10 cellular contexts compared by ENCODE assay signal in genomic region chr7:32879460-32879859, GRCh38. TPM values are rescaled to one million over a fixed set of nuclear protein-coding genes. Genes with fewer than 3 reads are reported as not detected.
A peak's percentile ranks its signal among the peaks of the same experiment; 100 is the strongest.
DNase-seq lines count a peak whose midpoint lies in the region; ATAC-seq and TF ChIP-seq lines count a peak whose summit lies in the region.
"Had no signal": no experiment of that assay in that cellular context is flagged by ENCODE, and none has a peak within 500 bp of the region (broad histone marks: within the 10 kb centered on the region; RNA-seq: fewer than 3 reads in every experiment).

No MANE protein-coding gene starts in this region.

- H3K4me3 Mint-ChIP-seq in activated naive CD4-positive, alpha-beta T cell treated with anti-CD3 and anti-CD28 coated beads for 36 hours, result no peak overlapping the region
- no peak overlapping the region for H3K4me3 Mint-ChIP-seq in activated naive CD4-positive, alpha-beta T cell treated with anti-CD3 and anti-CD28 coated beads, Interleukin-2, amount 10 ng/mL, durations not matched to agents 7 days and 5 days
- no peak overlapping the region for H3K4me3 Mint-ChIP-seq in stimulated activated effector memory CD8-positive, alpha-beta T cell treated with anti-CD3 and anti-CD28 coated beads, Interleukin-12 subunit alpha, Interleukin-12 subunit beta, amount 100 ng/mL, for 72 hours

- H3K4me1 ChIP-seq in Panc1 (ENCODE audit: control insufficient read depth, insufficient read depth, low read length), result peaks cover 50% of the 10 kb centered on the region

- H3K27me3 ChIP-seq in Panc1 (ENCODE audit: control insufficient read depth, insufficient read depth, low read length), result no peaks in the 10 kb centered on the region

- in situ Hi-C loops in Panc1 (cut with HindIII; ENCODE audit: low pct_unique_long_range_greater_than_20kb, low sequenced_read_pairs), result no loop called here

- no TSS peak for BruUV-seq in Panc1 (replicated peaks; lab: Mats Ljungman, UMichigan)

- H3K9me3 ChIP-seq in Panc1 (ENCODE audit: control insufficient read depth, insufficient read depth, low read depth, low read length), result no peaks in the 10 kb centered on the region

- POLR2A ChIA-PET in Panc1 (lab: Charles Lee), result no interaction called here

- H3K4me1 Mint-ChIP-seq in activated naive CD4-positive, alpha-beta T cell treated with anti-CD3 and anti-CD28 coated beads for 36 hours (ENCODE audit: low read depth), result peaks cover 50% of the 10 kb centered on the region
- peaks cover 29% of the 10 kb centered on the region for H3K4me1 Mint-ChIP-seq in activated naive CD4-positive, alpha-beta T cell treated with anti-CD3 and anti-CD28 coated beads, Interleukin-2, amount 10 ng/mL, durations not matched to agents 7 days and 5 days
- peaks cover 39% of the 10 kb centered on the region for H3K4me1 Mint-ChIP-seq in stimulated activated effector memory CD8-positive, alpha-beta T cell treated with anti-CD3 and anti-CD28 coated beads, Interleukin-12 subunit alpha, Interleukin-12 subunit beta, amount 100 ng/mL, for 72 hours

- TF ChIP-seq CTCF in Panc1 (IDR thresholded peaks at IDR 0.05) (no peak), fibroblast of mammary gland (conservative IDR thresholded peaks at IDR 0.05; ENCODE audit: control insufficient read depth, insufficient read depth, low read depth, low read length) (no peak)

- H3K36me3 ChIP-seq in Panc1 (ENCODE audit: control insufficient read depth, insufficient read depth, low read length), result no peaks in the 10 kb centered on the region

- peak overlapping the region; percentile 59 for H3K27ac Mint-ChIP-seq in activated naive CD4-positive, alpha-beta T cell treated with anti-CD3 and anti-CD28 coated beads for 36 hours
- H3K27ac Mint-ChIP-seq in activated naive CD4-positive, alpha-beta T cell treated with anti-CD3 and anti-CD28 coated beads, Interleukin-2, amount 10 ng/mL, durations not matched to agents 7 days and 5 days, result no peak overlapping the region
- no peak overlapping the region for H3K27ac Mint-ChIP-seq in stimulated activated effector memory CD8-positive, alpha-beta T cell treated with anti-CD3 and anti-CD28 coated beads, Interleukin-12 subunit alpha, Interleukin-12 subunit beta, amount 100 ng/mL, for 72 hours

- CTCF ChIA-PET in activated naive CD4-positive, alpha-beta T cell treated with anti-CD3 and anti-CD28 coated beads for 36 hours (lab: Charles Lee), result interaction anchor here (0.9 kb wide), 1 partner anchor 64 kb away, joined by 3 read pairs; no protein-coding TSS in a partner anchor
- CTCF ChIA-PET in activated naive CD4-positive, alpha-beta T cell treated with anti-CD3 and anti-CD28 coated beads, Interleukin-2, amount 10 ng/mL, durations not matched to agents 7 days and 5 days (lab: Charles Lee), result interaction anchor here (1.1 to 1.5 kb wide), 2 partner anchors 33 to 62 kb away, joined by 3 to 5 read pairs; no protein-coding TSS in a partner anchor
- CTCF ChIA-PET in Panc1 (lab: Charles Lee), result no interaction called here

- ATAC-seq in Panc1 (peak; percentile 64), GM21447 (IDR thresholded peaks at IDR 0.05; ENCODE audit: unreplicated experiment) (no peak), HG02884 (IDR thresholded peaks at IDR 0.05; ENCODE audit: unreplicated experiment) (no peak)
- ATAC-seq in stimulated activated effector memory CD8-positive, alpha-beta T cell treated with anti-CD3 and anti-CD28 coated beads, Interleukin-12 subunit alpha, Interleukin-12 subunit beta, amount 100 ng/mL, for 72 hours, result peak; percentile 91

- H3K36me3 Mint-ChIP-seq in activated naive CD4-positive, alpha-beta T cell treated with anti-CD3 and anti-CD28 coated beads for 36 hours (ENCODE audit: low read depth), result peaks cover 18% of the 10 kb centered on the region
- H3K36me3 Mint-ChIP-seq in activated naive CD4-positive, alpha-beta T cell treated with anti-CD3 and anti-CD28 coated beads, Interleukin-2, amount 10 ng/mL, durations not matched to agents 7 days and 5 days, result peaks cover 24% of the 10 kb centered on the region
- peaks cover 47% of the 10 kb centered on the region for H3K36me3 Mint-ChIP-seq in stimulated activated effector memory CD8-positive, alpha-beta T cell treated with anti-CD3 and anti-CD28 coated beads, Interleukin-12 subunit alpha, Interleukin-12 subunit beta, amount 100 ng/mL, for 72 hours

- intact Hi-C loops in activated naive CD4-positive, alpha-beta T cell treated with anti-CD3 and anti-CD28 coated beads for 36 hours (cut with micrococcal nuclease), result no loop called here
- intact Hi-C loops in Panc1 (cut with micrococcal nuclease; ENCODE audit: unreplicated experiment), result no loop called here

- no peak for DNase-seq in activated naive CD4-positive, alpha-beta T cell treated with anti-CD3 and anti-CD28 coated beads for 36 hours
- DNase-seq in activated naive CD4-positive, alpha-beta T cell treated with anti-CD3 and anti-CD28 coated beads, Interleukin-2, amount 10 ng/mL, durations not matched to agents 7 days and 5 days, result no peak
- DNase-seq in Panc1 (ENCODE audit: low read depth, low spot score) (no peak), fibroblast of mammary gland (ENCODE audit: low read depth) (peak; percentile 28)
- DNase-seq in stimulated activated effector memory CD8-positive, alpha-beta T cell treated with anti-CD3 and anti-CD28 coated beads, Interleukin-12 subunit alpha, Interleukin-12 subunit beta, amount 100 ng/mL, for 72 hours (ENCODE audit: low spot score in 2 of 2), result no peak
- no peak for DNase-seq in effector CD8-positive, alpha-beta T cell (lab: John Stamatoyannopoulos, UW)
- DNase-seq: activated CD8-positive, alpha-beta memory T cell treated with anti-CD3 and anti-CD28 coated beads for 24 hours; NCI-H1048 had no signal

- no peaks in the 10 kb centered on the region for H3K9me3 Mint-ChIP-seq in activated naive CD4-positive, alpha-beta T cell treated with anti-CD3 and anti-CD28 coated beads for 36 hours
- H3K9me3 Mint-ChIP-seq in activated naive CD4-positive, alpha-beta T cell treated with anti-CD3 and anti-CD28 coated beads, Interleukin-2, amount 10 ng/mL, durations not matched to agents 7 days and 5 days, result no peaks in the 10 kb centered on the region
- H3K9me3 Mint-ChIP-seq in stimulated activated effector memory CD8-positive, alpha-beta T cell treated with anti-CD3 and anti-CD28 coated beads, Interleukin-12 subunit alpha, Interleukin-12 subunit beta, amount 100 ng/mL, for 72 hours, result no peaks in the 10 kb centered on the region

- no peaks in the 10 kb centered on the region for H3K27me3 Mint-ChIP-seq in activated naive CD4-positive, alpha-beta T cell treated with anti-CD3 and anti-CD28 coated beads for 36 hours (ENCODE audit: low read depth)
- no peaks in the 10 kb centered on the region for H3K27me3 Mint-ChIP-seq in activated naive CD4-positive, alpha-beta T cell treated with anti-CD3 and anti-CD28 coated beads, Interleukin-2, amount 10 ng/mL, durations not matched to agents 7 days and 5 days

- peak overlapping the region; percentile 87 for H3K27ac ChIP-seq in Panc1 (ENCODE audit: low read length)

- no peak overlapping the region; a peak in 1 of 4 replicates for H3K4me3 ChIP-seq in Panc1 (ENCODE audit: low read depth in 2 of 2, low read length in 2 of 2)
- H3K4me3 ChIP-seq in fibroblast of mammary gland (ENCODE audit: control insufficient read depth, low read depth, low read length), result no peak overlapping the region

RNA-seq across cellular contexts. Expression of gene KBTBD2, which starts 12.1 kb away (rescaled TPM):
- total RNA-seq in activated naive CD4-positive, alpha-beta T cell treated with anti-CD3 and anti-CD28 coated beads for 36 hours, result 10 to 100 TPM; 30.6 to 32.2 TPM
- total RNA-seq in Panc1 (2021; ENCODE audit: unreplicated experiment), result 36.8 TPM
- 20.4 TPM for polyA plus RNA-seq in Panc1 (2012; ENCODE audit: insufficient read length)

Comparison
In these comparisons a context has a peak if more than half of its experiments do, and no peak if none do; other contexts are left out.
1. ATAC-seq: peak in Panc1 (single experiment) and stimulated activated effector memory CD8-positive, alpha-beta T cell treated with anti-CD3 and anti-CD28 coated beads, Interleukin-12 subunit alpha, Interleukin-12 subunit beta, amount 100 ng/mL, for 72 hours (single experiment); none in GM21447 (single experiment) and HG02884 (single experiment).